In the genomic region with DNA sequence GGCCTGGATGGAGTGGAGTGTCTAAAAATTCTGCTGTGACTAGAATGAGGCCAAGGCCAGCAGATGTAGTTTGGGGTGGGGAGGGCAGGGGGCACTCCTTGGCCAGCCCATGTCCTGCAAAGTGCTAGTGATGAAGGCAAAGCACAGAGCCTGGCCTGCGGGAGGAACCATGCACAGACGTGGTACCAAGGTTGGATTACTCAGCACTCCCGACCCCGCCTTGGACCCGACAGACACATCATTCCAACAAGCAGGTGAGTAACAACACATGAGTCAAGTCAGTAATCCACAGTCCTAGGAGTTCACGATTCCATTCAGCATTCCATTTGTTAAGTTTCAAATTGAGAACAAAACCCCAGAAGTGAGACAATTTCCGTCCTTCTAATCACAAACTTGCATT, we compare ENCODE assay signal across 11 cellular contexts.
DNase-seq lines count a peak whose midpoint lies in the region; ATAC-seq and TF ChIP-seq lines count a peak whose summit lies in the region.
"Had no signal": no experiment of that assay in that cellular context is flagged by ENCODE, and none has a peak within 500 bp of the region (broad histone marks: within the 10 kb centered on the region; RNA-seq: fewer than 3 reads in every experiment).

No MANE protein-coding gene starts in this region.

- WGBS in lung, 2 donors: 86 to 90% methylated on average over 7 of the region's 7 CpGs

- H3K36me3 ChIP-seq in RWPE2 (ENCODE audit: low read depth) (no peaks in the 10 kb centered on the region), lung (ENCODE audit: control insufficient read depth in 2 of 2, insufficient read depth in 2 of 2, low read length in 2 of 2) (no peaks in the 10 kb centered on the region)

- H3K27ac Mint-ChIP-seq in activated CD4-positive, alpha-beta T cell treated with anti-CD3 and anti-CD28 coated beads, Interleukin-2, amount 10 ng/mL, durations not matched to agents 7 days and 5 days: no peak overlapping the region
- no peak overlapping the region for H3K27ac Mint-ChIP-seq in activated CD4-positive, alpha-beta T cell treated with anti-CD3 and anti-CD28 coated beads, Interleukin-2, amount 10 ng/mL, durations not matched to agents 24 days and 14 days
- H3K27ac Mint-ChIP-seq: HFFc6 had no signal

- no peaks in the 10 kb centered on the region for H3K27me3 Mint-ChIP-seq in activated CD4-positive, alpha-beta T cell treated with anti-CD3 and anti-CD28 coated beads, Interleukin-2, amount 10 ng/mL, durations not matched to agents 7 days and 5 days
- H3K27me3 Mint-ChIP-seq in activated CD4-positive, alpha-beta T cell treated with anti-CD3 and anti-CD28 coated beads, Interleukin-2, amount 10 ng/mL, durations not matched to agents 24 days and 14 days: no peaks in the 10 kb centered on the region

- H3K9me3 Mint-ChIP-seq in activated CD4-positive, alpha-beta T cell treated with anti-CD3 and anti-CD28 coated beads, Interleukin-2, amount 10 ng/mL, durations not matched to agents 7 days and 5 days: no peaks in the 10 kb centered on the region
- no peaks in the 10 kb centered on the region for H3K9me3 Mint-ChIP-seq in activated CD4-positive, alpha-beta T cell treated with anti-CD3 and anti-CD28 coated beads, Interleukin-2, amount 10 ng/mL, durations not matched to agents 24 days and 14 days

- peak; percentile 2 for DNase-seq in activated CD4-positive, alpha-beta T cell treated with anti-CD3 and anti-CD28 coated beads, Interleukin-2, amount 10 ng/mL, durations not matched to agents 7 days and 5 days
- DNase-seq in activated CD4-positive, alpha-beta T cell treated with anti-CD3 and anti-CD28 coated beads, Interleukin-2, amount 10 ng/mL, durations not matched to agents 24 days and 14 days: no peak
- DNase-seq in RWPE2 (ENCODE audit: low spot score) (no peak), lung (ENCODE audit: low spot score) (peak; percentile 16), kidney glomerular epithelial cell (lab: John Stamatoyannopoulos, UW) (no peak), T-helper 1 cell (no peak), posterior vena cava (ENCODE audit: low spot score) (no peak)
- DNase-seq: DMS53, HCEC 1CT, HFFc6 had no signal

- H3K27ac ChIP-seq in RWPE2 (ENCODE audit: poor library complexity, severe bottlenecking) (no peak overlapping the region), lung (ENCODE audit: low read depth in 1 of 2, low read length in 1 of 2) (no peak overlapping the region)
- H3K27ac ChIP-seq: 22Rv1 had no signal

- H3K4me1 ChIP-seq in RWPE2 (ENCODE audit: insufficient read depth, poor library complexity, severe bottlenecking) (no peaks in the 10 kb centered on the region), lung (ENCODE audit: control insufficient read depth in 2 of 2, insufficient read depth in 2 of 2, low read length in 2 of 2) (no peaks in the 10 kb centered on the region)

- H3K4me3 Mint-ChIP-seq in activated CD4-positive, alpha-beta T cell treated with anti-CD3 and anti-CD28 coated beads, Interleukin-2, amount 10 ng/mL, durations not matched to agents 7 days and 5 days: no peak overlapping the region
- H3K4me3 Mint-ChIP-seq in activated CD4-positive, alpha-beta T cell treated with anti-CD3 and anti-CD28 coated beads, Interleukin-2, amount 10 ng/mL, durations not matched to agents 24 days and 14 days: no peak overlapping the region
- H3K4me3 Mint-ChIP-seq: HFFc6 had no signal

- no peaks in the 10 kb centered on the region for H3K36me3 Mint-ChIP-seq in activated CD4-positive, alpha-beta T cell treated with anti-CD3 and anti-CD28 coated beads, Interleukin-2, amount 10 ng/mL, durations not matched to agents 7 days and 5 days (ENCODE audit: low read depth)
- H3K36me3 Mint-ChIP-seq in activated CD4-positive, alpha-beta T cell treated with anti-CD3 and anti-CD28 coated beads, Interleukin-2, amount 10 ng/mL, durations not matched to agents 24 days and 14 days (ENCODE audit: low read depth): no peaks in the 10 kb centered on the region

- no peaks in the 10 kb centered on the region for H3K9me3 ChIP-seq in RWPE2 (ENCODE audit: severe bottlenecking)
- H3K9me3 ChIP-seq in lung (ENCODE audit: control insufficient read depth in 2 of 2, insufficient read depth in 1 of 2, low read length in 1 of 2): no peaks in the 10 kb centered on the region

- POLR2A ChIA-PET in activated CD4-positive, alpha-beta T cell treated with anti-CD3 and anti-CD28 coated beads, Interleukin-2, amount 10 ng/mL, durations not matched to agents 7 days and 5 days (lab: Charles Lee): no interaction called here

- CTCF ChIA-PET in activated CD4-positive, alpha-beta T cell treated with anti-CD3 and anti-CD28 coated beads, Interleukin-2, amount 10 ng/mL, durations not matched to agents 7 days and 5 days (lab: Charles Lee): no interaction called here

- intact Hi-C loops in activated CD4-positive, alpha-beta T cell treated with anti-CD3 and anti-CD28 coated beads, Interleukin-2, amount 10 ng/mL, durations not matched to agents 24 days and 14 days (cut with micrococcal nuclease): no loop called here
- intact Hi-C loops in posterior vena cava (cut with DNase I): no loop called here

- H3K4me3 ChIP-seq in RWPE2 (ENCODE audit: severe bottlenecking) (no peak overlapping the region), lung (no peak overlapping the region)

- H3K4me1 Mint-ChIP-seq in activated CD4-positive, alpha-beta T cell treated with anti-CD3 and anti-CD28 coated beads, Interleukin-2, amount 10 ng/mL, durations not matched to agents 7 days and 5 days: no peaks in the 10 kb centered on the region
- no peaks in the 10 kb centered on the region for H3K4me1 Mint-ChIP-seq in activated CD4-positive, alpha-beta T cell treated with anti-CD3 and anti-CD28 coated beads, Interleukin-2, amount 10 ng/mL, durations not matched to agents 24 days and 14 days

- TF ChIP-seq CTCF in RWPE2 (IDR thresholded peaks at IDR 0.05; ENCODE audit: poor library complexity, severe bottlenecking) (no peak), lung (IDR thresholded peaks at IDR 0.05; ENCODE audit: control extremely low read depth, extremely low read depth) (no peak)

- H3K27me3 ChIP-seq in RWPE2 (ENCODE audit: insufficient read depth, poor library complexity, severe bottlenecking): no peaks in the 10 kb centered on the region
- H3K27me3 ChIP-seq in lung (ENCODE audit: control insufficient read depth, insufficient read depth): no peaks in the 10 kb centered on the region

- peak; percentile 89 for ATAC-seq in RWPE2 (ENCODE audit: low read depth)
- no peak for ATAC-seq in lung (ENCODE audit: insufficient read depth, low FRiP score)

Comparison
In these comparisons a context has a peak if more than half of its experiments do, and no peak if none do; other contexts are left out.
1. DNase-seq: peak in activated CD4-positive, alpha-beta T cell treated with anti-CD3 and anti-CD28 coated beads, Interleukin-2, amount 10 ng/mL, durations not matched to agents 7 days and 5 days (single experiment) and lung (single experiment); none in activated CD4-positive, alpha-beta T cell treated with anti-CD3 and anti-CD28 coated beads, Interleukin-2, amount 10 ng/mL, durations not matched to agents 24 days and 14 days (single experiment), RWPE2 (single experiment), kidney glomerular epithelial cell (single experiment), T-helper 1 cell (0 of 5) and posterior vena cava (single experiment).